8 cellular contexts compared by ENCODE assay signal in genomic region chr17:62477718-62478401, GRCh38. TPM values are rescaled to one million over a fixed set of nuclear protein-coding genes. Genes with fewer than 3 reads are reported as not detected.
A peak's percentile ranks its signal among the peaks of the same experiment; 100 is the strongest.
DNase-seq lines count a peak whose midpoint lies in the region; ATAC-seq and TF ChIP-seq lines count a peak whose summit lies in the region.
"Not testable (repeated sequence)": the region's sequence is repeated elsewhere in the genome, so short reads cannot be mapped to it uniquely, and the experiment has no call there.

No MANE protein-coding gene starts in this region.

- peaks cover 23% of the 10 kb centered on the region for H3K36me3 Mint-ChIP-seq in central memory CD8-positive, alpha-beta T cell (ENCODE audit: insufficient read depth)

- intact Hi-C loops in uterus (cut with DNase I; ENCODE audit: low total_unique reads): not testable (repeated sequence)

- H3K4me3 ChIP-seq in rectal smooth muscle tissue (ENCODE audit: low read length) (peak overlapping the region; percentile 62), uterus (peak overlapping the region; percentile 41 to 94)

- ATAC-seq in GM18858 (IDR thresholded peaks at IDR 0.05; ENCODE audit: unreplicated experiment) (peak; percentile 12), HG02798 (IDR thresholded peaks at IDR 0.05; ENCODE audit: poor library complexity, unreplicated experiment) (peak; percentile 30)
- ATAC-seq in central memory CD8-positive, alpha-beta T cell (replicated peaks; ENCODE audit: extremely low read depth, poor library complexity, severe bottlenecking): peak; percentile 56

- not testable (repeated sequence) for H3K27me3 ChIP-seq in rectal smooth muscle tissue (ENCODE audit: control insufficient read depth, insufficient read depth, low read length); uterus

- H3K9me3 ChIP-seq in uterus: not testable (repeated sequence)

- not testable (repeated sequence) for H3K4me1 ChIP-seq in rectal smooth muscle tissue (ENCODE audit: control insufficient read depth, insufficient read depth, low read length); uterus

- H3K4me1 Mint-ChIP-seq in central memory CD8-positive, alpha-beta T cell: peaks cover 31% of the 10 kb centered on the region

- H3K9me3 Mint-ChIP-seq in central memory CD8-positive, alpha-beta T cell: not testable (repeated sequence)

- not testable (repeated sequence) for TF ChIP-seq CTCF in uterus (IDR thresholded peaks at IDR 0.05)

- TF ChIP-seq POLR2A in uterus (IDR thresholded peaks at IDR 0.05): not testable (repeated sequence)

- peak overlapping the region; percentile 77 for H3K4me3 Mint-ChIP-seq in central memory CD8-positive, alpha-beta T cell

- H3K36me3 ChIP-seq in rectal smooth muscle tissue (ENCODE audit: control insufficient read depth, insufficient read depth, low read length); uterus: not testable (repeated sequence)

- peak; percentile 17 for DNase-seq in NCI-H1105 (lab: John Stamatoyannopoulos, UW)
- peak; percentile 6 to 10 for DNase-seq in activated CD4-positive, alpha-beta T cell treated with anti-CD3 and anti-CD28 coated beads, Interleukin-2, amount 50 U/mL, for 4 hours
- DNase-seq in central memory CD8-positive, alpha-beta T cell (ENCODE audit: low spot score in 2 of 2): peak; percentile 15 to 20
- peak; percentile 21 for DNase-seq in iPS-NIHi7 (ENCODE audit: extremely low spot score)
- DNase-seq in uterus: peak; percentile 31 to 52

- peak overlapping the region; percentile 56 for H3K9ac ChIP-seq in rectal smooth muscle tissue (ENCODE audit: low read length)

- H3K27ac ChIP-seq in rectal smooth muscle tissue (ENCODE audit: low read depth, low read length) (peak overlapping the region; percentile 85), uterus (peak overlapping the region; percentile 97 to 99)

- H3K27ac Mint-ChIP-seq in central memory CD8-positive, alpha-beta T cell (ENCODE audit: low read depth): peak overlapping the region; percentile 76

- H3K27me3 Mint-ChIP-seq in central memory CD8-positive, alpha-beta T cell: not testable (repeated sequence)

RNA-seq across cellular contexts. Expression of gene TLK2, which starts 0.8 kb away (rescaled TPM):
- 100 to 1,000 TPM in 1 of 4 donors, 10 to 100 TPM in 3; 13.6 to 120 (median 50.0) TPM for total RNA-seq in uterus

RNA-seq across cellular contexts. Expression of gene METTL2A, which starts 54.2 kb away (rescaled TPM):
- 10 to 100 TPM in 2 of 4 donors, 1 to 10 TPM in 2; 5.9 to 30.8 (median 15.2) TPM for total RNA-seq in uterus

Comparison
In these comparisons a context has a peak if more than half of its experiments do, and no peak if none do; other contexts are left out.
1. Peak in every context shown above with its lines: DNase-seq, ATAC-seq, H3K4me3 ChIP-seq and H3K27ac ChIP-seq.